ENCODE assay signal across 15 cellular contexts in genomic region chr3:126433496-126434263, GRCh38. TPM values are rescaled to one million over a fixed set of nuclear protein-coding genes. Genes with fewer than 3 reads are reported as not detected.
DNase-seq lines count a peak whose midpoint lies in the region; ATAC-seq and TF ChIP-seq lines count a peak whose summit lies in the region.
"Had no signal": no experiment of that assay in that cellular context is flagged by ENCODE, and none has a peak within 500 bp of the region (broad histone marks: within the 10 kb centered on the region; RNA-seq: fewer than 3 reads in every experiment).

No MANE protein-coding gene starts in this region.

- H3K4me3 ChIP-seq in sigmoid colon, result no peak overlapping the region
- H3K4me3 ChIP-seq: pancreas, tibial artery had no signal

- H3K4me1 ChIP-seq in sigmoid colon, result no peaks in the 10 kb centered on the region
- H3K4me1 ChIP-seq: pancreas, tibial artery had no signal

- no peaks in the 10 kb centered on the region for H3K9me3 Mint-ChIP-seq in Calu3 (ENCODE audit: low read depth, unreplicated experiment)
- H3K9me3 Mint-ChIP-seq: activated CD4-positive, alpha-beta memory T cell treated with anti-CD3 and anti-CD28 coated beads, Interleukin-2, amount 10 ng/mL, durations not matched to agents 7 days and 5 days had no signal

- intact Hi-C loops in left ventricle myocardium superior (cut with micrococcal nuclease), result no loop called here
- intact Hi-C loops in sigmoid colon (cut with DNase I), result no loop called here
- intact Hi-C loops in Calu3 (cut with micrococcal nuclease; ENCODE audit: unreplicated experiment), result no loop called here

- no peaks in the 10 kb centered on the region for H3K27me3 Mint-ChIP-seq in Calu3 (ENCODE audit: unreplicated experiment)
- H3K27me3 Mint-ChIP-seq: activated CD4-positive, alpha-beta memory T cell treated with anti-CD3 and anti-CD28 coated beads, Interleukin-2, amount 10 ng/mL, durations not matched to agents 7 days and 5 days had no signal

- H3K9me3 ChIP-seq in sigmoid colon, result no peaks in the 10 kb centered on the region
- H3K9me3 ChIP-seq: pancreas, SK-N-SH had no signal

- H3K27ac ChIP-seq in sigmoid colon, result no peak overlapping the region
- H3K27ac ChIP-seq: pancreas, tibial artery had no signal

- DNase-seq in NCI-H1092 treated with DMSO at 0.1 percent for 48 hours (lab: John Stamatoyannopoulos, UW) (peak; percentile 43), NCI-H69 (lab: John Stamatoyannopoulos, UW) (peak; percentile 56), left ventricle myocardium superior (peak; percentile 88), sigmoid colon (peak; percentile 65), AG08395 (ENCODE audit: low spot score) (no peak), Calu3 (no peak)
- DNase-seq: activated CD4-positive, alpha-beta memory T cell treated with anti-CD3 and anti-CD28 coated beads, Interleukin-2, amount 10 ng/mL, durations not matched to agents 7 days and 5 days; activated effector memory CD4-positive, alpha-beta T cell treated with Interleukin-2 at 50 U/mL for 16 hours; NCI-H2227 treated with DMSO at 0.1 percent for 48 hours; SK-N-SH had no signal

- peaks cover 2 to 30% (median 11%) of the 10 kb centered on the region in 4 donors for H3K36me3 ChIP-seq in sigmoid colon

- 96 to 97% methylated on average over 13 of the region's 13 CpGs for WGBS in sigmoid colon, 2 donors

- no TSS peak for BruUV-seq in Calu3 (replicated peaks; lab: Mats Ljungman, UMichigan)

- H3K4me3 Mint-ChIP-seq in Calu3 (ENCODE audit: low read depth, unreplicated experiment), result no peak overlapping the region
- H3K4me3 Mint-ChIP-seq: activated CD4-positive, alpha-beta memory T cell treated with anti-CD3 and anti-CD28 coated beads, Interleukin-2, amount 10 ng/mL, durations not matched to agents 7 days and 5 days had no signal

- H3K27me3 ChIP-seq in sigmoid colon, result no peaks in the 10 kb centered on the region
- H3K27me3 ChIP-seq: pancreas, tibial artery had no signal

- no peak for TF ChIP-seq EP300 in sigmoid colon (IDR thresholded peaks at IDR 0.05)

- H3K4me1 Mint-ChIP-seq in Calu3 (ENCODE audit: low read depth, unreplicated experiment), result no peaks in the 10 kb centered on the region
- H3K4me1 Mint-ChIP-seq: activated CD4-positive, alpha-beta memory T cell treated with anti-CD3 and anti-CD28 coated beads, Interleukin-2, amount 10 ng/mL, durations not matched to agents 7 days and 5 days had no signal

- ATAC-seq in left ventricle myocardium superior, result peak; percentile 98
- no peak for ATAC-seq in activated CD4-positive, CD25-positive, alpha-beta regulatory T cell treated with anti-CD3 and anti-CD28 coated beads, Interleukin-2, amount 50 U/mL, for 24 hours

- peaks cover 12% of the 10 kb centered on the region for H3K36me3 Mint-ChIP-seq in Calu3 (ENCODE audit: insufficient read depth, unreplicated experiment)

- H3K27ac Mint-ChIP-seq in Calu3 (ENCODE audit: unreplicated experiment), result no peak overlapping the region
- H3K27ac Mint-ChIP-seq: activated CD4-positive, alpha-beta memory T cell treated with anti-CD3 and anti-CD28 coated beads, Interleukin-2, amount 10 ng/mL, durations not matched to agents 7 days and 5 days had no signal

- CTCF ChIA-PET in Calu3 (lab: Charles Lee), result no interaction called here

- TF ChIP-seq POLR2A in sigmoid colon (IDR thresholded peaks at IDR 0.05), result no peak

- TF ChIP-seq CTCF in sigmoid colon (IDR thresholded peaks at IDR 0.05) (no peak), Calu3 (IDR thresholded peaks at IDR 0.05; ENCODE audit: unreplicated experiment) (no peak)

RNA-seq across cellular contexts. Expression of gene CFAP100, which starts 39.0 kb away (rescaled TPM):
- total RNA-seq in left ventricle myocardium superior, result not detected
- not detected for total RNA-seq in sigmoid colon
- polyA plus RNA-seq in sigmoid colon, result not detected
- total RNA-seq in Calu3 (2022), result not detected in 2 replicates
- total RNA-seq: activated CD4-positive, alpha-beta memory T cell treated with anti-CD3 and anti-CD28 coated beads, Interleukin-2, amount 10 ng/mL, durations not matched to agents 7 days and 5 days; dermis microvascular lymphatic vessel endothelial cell; G401; pancreas had no signal
- polyA plus RNA-seq: pancreas, SK-N-SH had no signal

RNA-seq across cellular contexts. Expression of gene ZXDC, which starts 42.0 kb away (rescaled TPM):
- total RNA-seq in left ventricle myocardium superior (17.9 TPM), sigmoid colon (10 to 100 TPM; 26.4 to 33.8 (median 28.9) TPM), Calu3 (2022) (62.3 and 63.8 TPM in 2 replicates)
- 10 to 100 TPM in 1 of 3 donors, 1 to 10 TPM in 2; 5.5 to 14.4 (median 6.0) TPM for polyA plus RNA-seq in sigmoid colon

Comparison
In these comparisons a context has a peak if more than half of its experiments do, and no peak if none do; other contexts are left out.
1. DNase-seq: peak in NCI-H1092 treated with DMSO at 0.1 percent for 48 hours (single experiment), NCI-H69 (single experiment), left ventricle myocardium superior (single experiment) and sigmoid colon (single experiment); none in AG08395 (single experiment) and Calu3 (single experiment).